ENCODE assay signal across 8 cellular contexts in genomic region chr4:176123710-176124407, GRCh38. TPM values are rescaled to one million over a fixed set of nuclear protein-coding genes. Genes with fewer than 3 reads are reported as not detected.
A peak's percentile ranks its signal among the peaks of the same experiment; 100 is the strongest.
DNase-seq lines count a peak whose midpoint lies in the region; ATAC-seq, FAIRE-seq and TF ChIP-seq lines count a peak whose summit lies in the region.

No MANE protein-coding gene starts in this region.

- H3K9ac ChIP-seq in GM12878 (ENCODE audit: control insufficient read depth, insufficient read depth, low read length) = no peak overlapping the region

- H3K4me2 ChIP-seq in GM23338 = no peak overlapping the region
- H3K4me2 ChIP-seq in GM12878 (ENCODE audit: control insufficient read depth, insufficient read depth) = peak overlapping the region; percentile 39

- TF ChIP-seq POLR2A in GM12878 (IDR thresholded peaks at IDR 0.05; ENCODE audit: low read depth, low read length) = no peak

- no TSS peak for BruUV-seq in GM12878 (replicated peaks; lab: Mats Ljungman, UMichigan)

- FAIRE-seq in GM12878 (lab: Jason Lieb, UNC) = peak; percentile 95

- peak overlapping the region; percentile 9 for H3K27ac ChIP-seq in 22Rv1
- H3K27ac ChIP-seq in GM23338 (ENCODE audit: low read depth) = no peak overlapping the region
- H3K27ac ChIP-seq in GM12878 (ENCODE audit: control insufficient read depth, insufficient read depth) = no peak overlapping the region

- H3K4me3 ChIP-seq in GM23338 = no peak overlapping the region
- 0 out of 2 replicates have a peak overlapping the region, but pooled peaks have one; percentile 1 for H3K4me3 ChIP-seq in GM12878

- H3K79me2 ChIP-seq in GM23338 (replicated peaks; ENCODE audit: insufficient read depth) (no peaks in the 10 kb centered on the region), GM12878 (ENCODE audit: control insufficient read depth, insufficient read depth, low read length) (no peaks in the 10 kb centered on the region)

- no peak overlapping the region for H2AFZ ChIP-seq in GM23338
- no peak overlapping the region; the same call in 1 of the 2 replicates for H2AFZ ChIP-seq in GM12878 (ENCODE audit: control insufficient read depth, low read depth, low read length)

- intact Hi-C loops in GM12878 (cut with micrococcal nuclease; ENCODE audit: unreplicated experiment) = loop anchor here (1.0 to 2.0 kb wide), 2 partner anchors 71 to 177 kb away; partner anchors contain the start of gene SPATA4
- intact Hi-C loops in activated naive CD4-positive, alpha-beta T cell treated with anti-CD3 and anti-CD28 coated beads for 36 hours (cut with micrococcal nuclease) = loop anchor here (1.0 kb wide), 1 partner anchor 70 kb away; no protein-coding TSS in a partner anchor

- H3K27ac Mint-ChIP-seq in GM23338 (peak overlapping the region; percentile 2; the same call in 1 of the 2 replicates), memory B cell (peak overlapping the region; percentile 86)
- H3K27ac Mint-ChIP-seq in activated naive CD4-positive, alpha-beta T cell treated with anti-CD3 and anti-CD28 coated beads for 36 hours = no peak overlapping the region

- TF ChIP-seq RAD21 in GM12878 (IDR thresholded peaks at IDR 0.05; ENCODE audit: insufficient read depth, low read depth, low read length) = peak; percentile 33

- H3K27me3 Mint-ChIP-seq in GM23338 (ENCODE audit: insufficient read depth, low read depth, poor library complexity) (no peaks in the 10 kb centered on the region), memory B cell (no peaks in the 10 kb centered on the region)
- peaks cover 5% of the 10 kb centered on the region for H3K27me3 Mint-ChIP-seq in activated naive CD4-positive, alpha-beta T cell treated with anti-CD3 and anti-CD28 coated beads for 36 hours (ENCODE audit: low read depth)

- no peaks in the 10 kb centered on the region for H3K27me3 ChIP-seq in GM23338 (ENCODE audit: insufficient read depth)
- H3K27me3 ChIP-seq in GM12878 (replicated peaks in 1 of 2; ENCODE audit: control insufficient read depth in 2 of 2, insufficient read depth in 2 of 2, low read length in 1 of 2) = no peaks in the 10 kb centered on the region

- ATAC-seq in GM23338 (peak; percentile 96), GM12878 (peak; percentile 99), memory B cell (ENCODE audit: low read depth) (peak; percentile 94)

- RAD21 ChIA-PET in GM12878 (lab: Charles Lee; ENCODE audit: unreplicated experiment) = no interaction called here

- H3K36me3 ChIP-seq in GM23338 (ENCODE audit: insufficient read depth) = no peaks in the 10 kb centered on the region
- no peaks in the 10 kb centered on the region for H3K36me3 ChIP-seq in GM12878 (ENCODE audit: control insufficient read depth in 2 of 2, insufficient read depth in 2 of 2, low read length in 1 of 2)

- no peaks in the 10 kb centered on the region for H3F3A ChIP-seq in GM23338 (replicated peaks; ENCODE audit: low read depth)

- POLR2A ChIA-PET in GM12878 (lab: Charles Lee) = no interaction called here

- no peaks in the 10 kb centered on the region for H4K20me1 ChIP-seq in GM23338 (replicated peaks; ENCODE audit: insufficient read depth)
- no peaks in the 10 kb centered on the region for H4K20me1 ChIP-seq in GM12878 (ENCODE audit: control insufficient read depth, insufficient read depth)

- H3K4me1 Mint-ChIP-seq in GM23338 = peaks cover 6% of the 10 kb centered on the region; the same call in 2 of the 3 replicates
- H3K4me1 Mint-ChIP-seq in memory B cell = peaks cover 6% of the 10 kb centered on the region
- peaks cover 5% of the 10 kb centered on the region for H3K4me1 Mint-ChIP-seq in activated naive CD4-positive, alpha-beta T cell treated with anti-CD3 and anti-CD28 coated beads for 36 hours (ENCODE audit: low read depth)

- peak; percentile 71 to 78; a peak in 3 of 4 replicates for TF ChIP-seq EP300 in GM12878 (IDR thresholded peaks at IDR 0.05; ENCODE audit: borderline replicate concordance in 1 of 2, control insufficient read depth in 1 of 2, low read depth in 2 of 2, low read length in 2 of 2)

- no peaks in the 10 kb centered on the region for H3K9me3 Mint-ChIP-seq in GM23338
- H3K9me3 Mint-ChIP-seq in memory B cell = no peaks in the 10 kb centered on the region
- no peaks in the 10 kb centered on the region for H3K9me3 Mint-ChIP-seq in activated naive CD4-positive, alpha-beta T cell treated with anti-CD3 and anti-CD28 coated beads for 36 hours

- H3K4me3 Mint-ChIP-seq in GM23338 (no peak overlapping the region), memory B cell (peak overlapping the region; percentile 9)
- no peak overlapping the region for H3K4me3 Mint-ChIP-seq in activated naive CD4-positive, alpha-beta T cell treated with anti-CD3 and anti-CD28 coated beads for 36 hours

- in situ Hi-C loops in GM12878 (cut with MboI) = no loop called here

- 0% methylated on average over 4 of the region's 4 CpGs for WGBS in GM12878 (ENCODE audit: insufficient coverage, insufficient replicate concordance, low lambda C conversion rate, missing lambda C conversion rate)

- peak; percentile 1 for DNase-seq in GM04504 (ENCODE audit: low read depth)
- DNase-seq in GM23338 (ENCODE audit: low spot score) = peak; percentile 79
- peak; percentile 1 for DNase-seq in HuH-7.5 (ENCODE audit: low spot score)
- DNase-seq in GM12878 (ENCODE audit: low read depth, low spot score) = peak; percentile 51
- DNase-seq in memory B cell (ENCODE audit: low spot score in 2 of 2) = no peak
- DNase-seq in activated naive CD4-positive, alpha-beta T cell treated with anti-CD3 and anti-CD28 coated beads for 36 hours = no peak
- DNase-seq in DMS79 treated with DMSO at 0.1 percent for 48 hours (lab: John Stamatoyannopoulos, UW) = no peak

- CTCF ChIA-PET in GM12878 (lab: Yijun Ruan, JAX) = interaction anchor here (0.7 to 2.5 kb wide), 14 partner anchors 8 to 1249 kb away, joined by 3 to 14 read pairs (median 4); partner anchors contain the start of gene SPATA4
- CTCF ChIA-PET in activated naive CD4-positive, alpha-beta T cell treated with anti-CD3 and anti-CD28 coated beads for 36 hours (lab: Charles Lee) = interaction anchor here (0.8 to 0.9 kb wide), 2 partner anchors 16 to 82 kb away, joined by 3 to 4 read pairs; no protein-coding TSS in a partner anchor

- H3K36me3 Mint-ChIP-seq in GM23338 (ENCODE audit: low read depth) (no peaks in the 10 kb centered on the region), memory B cell (peaks cover 14% of the 10 kb centered on the region)
- no peaks in the 10 kb centered on the region for H3K36me3 Mint-ChIP-seq in activated naive CD4-positive, alpha-beta T cell treated with anti-CD3 and anti-CD28 coated beads for 36 hours (ENCODE audit: low read depth)

- H3K9me2 ChIP-seq in GM23338 (ENCODE audit: insufficient read depth) = no peaks in the 10 kb centered on the region

- SMC1A ChIA-PET in GM12878 (lab: Charles Lee; ENCODE audit: uncharacterized antibody, unreplicated experiment) = interaction anchor here (1.0 to 1.7 kb wide), 3 partner anchors 9 to 73 kb away, joined by 3 to 9 read pairs (median 3); partner anchors contain the start of gene SPATA4

- no peaks in the 10 kb centered on the region for H3K9me3 ChIP-seq in GM12878 (replicated peaks; ENCODE audit: control insufficient read depth, insufficient read depth, low read length)

- peak; percentile 88 for TF ChIP-seq CTCF in 22Rv1 (IDR thresholded peaks at IDR 0.05)
- peak; percentile 75 to 84 for TF ChIP-seq CTCF in GM23338 (conservative IDR thresholded peaks at IDR 0.05; ENCODE audit: low read depth in 2 of 2)
- TF ChIP-seq CTCF in GM12878 (IDR thresholded peaks at IDR 0.05 in 2 of 3, conservative IDR thresholded peaks at IDR 0.05 in 1 of 3; ENCODE audit: control insufficient read depth in 2 of 3, extremely low read depth in 1 of 3, insufficient read depth in 1 of 3, low read depth in 3 of 3, low read length in 3 of 3) = peak; percentile 47 to 80 (median 67)

- H3K4me1 ChIP-seq in GM23338 (ENCODE audit: insufficient read depth) (peaks cover 4% of the 10 kb centered on the region; the same call in 1 of the 2 replicates), GM12878 (ENCODE audit: control insufficient read depth, insufficient read depth, low read length) (peaks cover 7% of the 10 kb centered on the region)

TF ChIP-seq in GM23338, 12 proteins besides CTCF, POLR2A, EP300 and RAD21 (continues in another document):
- TF ChIP-seq ZNF114 (CRISPR knock-in tag; IDR thresholded peaks at IDR 0.05) = 0 out of 2 replicates have a peak, but pooled peaks have one; percentile 29

TF ChIP-seq in GM12878, 131 proteins besides CTCF, POLR2A, EP300 and RAD21 (continues in another document):
- TF ChIP-seq EED (IDR thresholded peaks at IDR 0.05; ENCODE audit: low read depth) = peak; percentile 64
- no peak for TF ChIP-seq SMAD5 (IDR thresholded peaks at IDR 0.05; ENCODE audit: low read depth)
- TF ChIP-seq, protein P1, sequence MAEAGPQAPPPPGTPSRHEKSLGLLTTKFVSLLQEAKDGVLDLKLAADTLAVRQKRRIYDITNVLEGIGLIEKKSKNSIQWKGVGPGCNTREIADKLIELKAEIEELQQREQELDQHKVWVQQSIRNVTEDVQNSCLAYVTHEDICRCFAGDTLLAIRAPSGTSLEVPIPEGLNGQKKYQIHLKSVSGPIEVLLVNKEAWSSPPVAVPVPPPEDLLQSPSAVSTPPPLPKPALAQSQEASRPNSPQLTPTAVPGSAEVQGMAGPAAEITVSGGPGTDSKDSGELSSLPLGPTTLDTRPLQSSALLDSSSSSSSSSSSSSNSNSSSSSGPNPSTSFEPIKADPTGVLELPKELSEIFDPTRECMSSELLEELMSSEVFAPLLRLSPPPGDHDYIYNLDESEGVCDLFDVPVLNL (IDR thresholded peaks at IDR 0.05; ENCODE audit: low read depth, low read length) = no peak

RNA-seq across cellular contexts. Expression of gene WDR17, which starts 58.2 kb away (rescaled TPM):
- 4.3 and 4.7 TPM in 2 replicates for total RNA-seq in GM23338 (2014; rRNA removed; shearing (Covaris generic))
- polyA plus RNA-seq in GM23338 (2016; fragmentation: Nextera tagmentation; extraction: Ambion mirVana) (1.7 and 1.9 TPM in 2 replicates), GM12878 (2011; rRNA removed) (1.4 and 3.3 TPM in 2 replicates), GM12878 (2014; fragmentation: Illumina TruSeq; extraction: Trizol) (3.4 TPM in 2 replicates), GM12878 (2014; fragmentation: Nextera tagmentation; extraction: Ambion mirVana) (under 1 TPM; 0.43 to 0.82 TPM), GM12878 (2014; rRNA removed) (3.0 and 3.1 TPM in 2 replicates), GM12878 (2016; fragmentation: Nextera tagmentation; extraction: Ambion mirVana) (1 to 10 TPM; 2.4 to 3.1 TPM)
- 15.1 and 16.3 TPM in 2 replicates for total RNA-seq in GM12878 (2013; cell fraction: nucleolus; rRNA removed)
- total RNA-seq in GM12878 (2014; rRNA removed) (3.2 and 4.0 TPM in 2 replicates), GM12878 (2014; rRNA removed; fragmentation: Illumina TruSeq; extraction: Trizol) (3.8 and 4.8 TPM in 2 replicates), GM12878 (2021) (2.0 and 2.3 TPM in 2 replicates)
- 0.30 TPM for polyA plus RNA-seq in GM12878 (2011; ENCODE audit: low read depth)
- 0.69 and 0.74 TPM in 2 replicates for polyA plus RNA-seq in GM12878 (2011; cell fraction: cytosol; rRNA removed)
- 1.9 and 2.8 TPM in 2 replicates for polyA plus RNA-seq in GM12878 (2011; cell fraction: nucleus; rRNA removed)
- polyA plus RNA-seq in GM12878 (2012) = 0.05 and 0.15 TPM in 2 replicates
- 3.4 and 4.6 TPM in 2 replicates for polyA minus RNA-seq in GM12878 (2011; rRNA and poly(A)+ RNA removed)
- 0.42 TPM in 1 of 2 replicates, not detected in the other for polyA minus RNA-seq in GM12878 (2011; cell fraction: cytosol; rRNA and poly(A)+ RNA removed)
- polyA minus RNA-seq in GM12878 (2011; cell fraction: nucleus; rRNA and poly(A)+ RNA removed) = 1.3 and 1.7 TPM in 2 replicates
- 1 to 10 TPM; 1.4 to 1.7 TPM for total RNA-seq in activated naive CD4-positive, alpha-beta T cell treated with anti-CD3 and anti-CD28 coated beads for 36 hours

Comparison
In these comparisons a context has a peak if more than half of its experiments do, and no peak if none do; other contexts are left out.
1. DNase-seq: peak in GM04504 (single experiment), GM23338 (single experiment), HuH-7.5 (single experiment) and GM12878 (single experiment); none in memory B cell (0 of 2), activated naive CD4-positive, alpha-beta T cell treated with anti-CD3 and anti-CD28 coated beads for 36 hours (single experiment) and DMS79 treated with DMSO at 0.1 percent for 48 hours (single experiment).
2. Peak in every context shown above with its lines, with median percentiles within 50 percentile points of each other: CTCF ChIP-seq and ATAC-seq.